18 cellular contexts compared by ENCODE assay signal in genomic region chr1:94056171-94056570, GRCh38.
"Had no signal": no experiment of that assay in that cellular context is flagged by ENCODE, and none has a peak within 500 bp of the region (broad histone marks: within the 10 kb centered on the region; RNA-seq: fewer than 3 reads in every experiment).

No MANE protein-coding gene starts in this region.

- H3K36me3 ChIP-seq: ovary, right lobe of liver, thoracic aorta, vagina had no signal

- H3K27me3 ChIP-seq: hepatocyte, ovary, right lobe of liver, vagina had no signal

- H3K9me3 Mint-ChIP-seq: activated B cell treated with CpG ODN at 0.5 μM for 24 hours; activated CD8-positive, alpha-beta T cell treated with anti-CD3 and anti-CD28 coated beads for 36 hours; activated naive CD4-positive, alpha-beta T cell treated with anti-CD3 and anti-CD28 coated beads, Interleukin-2, amount 50 U/mL, for 72 hours; central memory CD8-positive, alpha-beta T cell; neural crest cell had no signal

- H3K4me1 Mint-ChIP-seq: activated B cell treated with CpG ODN at 0.5 μM for 24 hours; central memory CD8-positive, alpha-beta T cell had no signal

- H3K36me3 Mint-ChIP-seq: activated naive CD4-positive, alpha-beta T cell treated with anti-CD3 and anti-CD28 coated beads, Interleukin-2, amount 50 U/mL, for 72 hours had no signal

- H3K9me3 ChIP-seq: ovary, right lobe of liver, thoracic aorta, vagina had no signal

- H3K4me3 Mint-ChIP-seq: activated B cell treated with CpG ODN at 0.5 μM for 24 hours; activated CD8-positive, alpha-beta T cell treated with anti-CD3 and anti-CD28 coated beads for 36 hours; central memory CD8-positive, alpha-beta T cell; neural crest cell had no signal

- H3K27ac Mint-ChIP-seq: activated B cell treated with CpG ODN at 0.5 μM for 24 hours; activated CD8-positive, alpha-beta T cell treated with anti-CD3 and anti-CD28 coated beads for 36 hours; activated naive CD4-positive, alpha-beta T cell treated with anti-CD3 and anti-CD28 coated beads, Interleukin-2, amount 50 U/mL, for 72 hours had no signal

- H3K4me1 ChIP-seq: right lobe of liver had no signal

- H2AFZ ChIP-seq: hepatocyte had no signal

- H3K4me3 ChIP-seq: coronary artery, hepatocyte, ovary, right lobe of liver, thoracic aorta, vagina had no signal

- H3K4me2 ChIP-seq: hepatocyte had no signal

- DNase-seq: activated B cell treated with CpG ODN at 0.5 μM for 24 hours; activated CD4-positive, alpha-beta T cell treated with anti-CD3 and anti-CD28 coated beads for 48 hours; activated CD8-positive, alpha-beta T cell treated with anti-CD3 and anti-CD28 coated beads for 36 hours; activated gamma-delta T cell; activated T-cell treated with anti-CD3 and anti-CD28 coated beads, Interleukin-2, amount 50 U/mL, for 48 hours; left ventricle myocardium superior; midbrain; ovary; right lobe of liver; stimulated activated CD4-positive, alpha-beta T cell treated with anti-CD3 and anti-CD28 coated beads, Interleukin-1b, Interleukin-23, amount 100 ng/mL, for 48 hours; SW 1271 had no signal

- H3K79me2 ChIP-seq: hepatocyte had no signal

- ATAC-seq: activated CD8-positive, alpha-beta T cell treated with anti-CD3 and anti-CD28 coated beads for 36 hours; activated naive CD4-positive, alpha-beta T cell treated with anti-CD3 and anti-CD28 coated beads, Interleukin-2, amount 50 U/mL, for 72 hours; left ventricle myocardium superior; right lobe of liver had no signal

- H3K27ac ChIP-seq: coronary artery, hepatocyte, ovary, right lobe of liver, thoracic aorta, vagina had no signal
